In the genomic region with DNA sequence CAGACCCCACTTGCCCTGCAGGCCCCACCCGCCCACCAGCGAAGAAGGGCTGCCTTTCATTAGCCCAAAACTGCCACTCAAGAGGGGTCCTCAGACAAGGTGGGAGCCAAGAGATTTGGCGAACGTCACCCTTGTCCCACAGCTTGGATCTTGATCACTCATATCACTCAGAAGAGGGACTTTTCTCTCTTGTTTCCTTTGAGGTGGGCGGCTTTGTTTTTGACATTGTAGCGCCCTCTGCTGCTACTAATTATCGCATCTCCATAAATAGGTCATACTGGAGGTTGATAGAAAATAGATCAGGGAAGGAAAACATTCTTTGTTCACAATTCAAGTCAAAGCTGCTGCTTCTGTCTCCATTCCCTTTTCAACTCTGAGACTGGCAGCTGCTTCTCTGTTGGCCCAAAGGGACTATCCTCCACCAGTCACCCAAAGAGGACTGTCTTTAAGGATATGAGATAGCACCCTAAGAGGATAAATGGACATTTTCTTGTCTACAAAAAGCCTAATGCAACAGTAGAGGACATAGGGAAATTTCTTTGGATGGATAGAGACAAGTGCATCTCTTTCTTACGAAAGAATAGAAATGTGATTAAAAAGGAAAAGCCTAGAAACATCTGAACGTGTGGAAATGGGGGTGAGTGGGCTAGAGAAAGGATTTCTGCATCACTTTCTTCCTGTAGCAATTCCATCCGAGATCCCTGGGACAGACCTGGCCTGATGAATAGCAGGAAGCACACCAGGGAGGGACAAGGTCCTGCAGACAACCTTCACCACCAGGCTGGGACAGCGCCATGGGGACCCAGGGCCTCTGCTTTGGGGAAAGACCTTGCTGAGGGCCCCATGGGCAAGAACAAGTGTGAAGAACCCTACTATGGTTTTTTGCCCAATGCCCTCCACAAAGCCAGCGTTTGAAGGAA, we compare ENCODE assay signal across 9 cellular contexts.
DNase-seq lines count a peak whose midpoint lies in the region; ATAC-seq and TF ChIP-seq lines count a peak whose summit lies in the region.
"Had no signal": no experiment of that assay in that cellular context is flagged by ENCODE, and none has a peak within 500 bp of the region (broad histone marks: within the 10 kb centered on the region; RNA-seq: fewer than 3 reads in every experiment).

No MANE protein-coding gene starts in this region.

- H3K27ac Mint-ChIP-seq in stimulated activated naive B cell treated with anti-CD40 and anti-IgM and Interleukin-4, amounts not matched to agents 10 μg/mL and 1 μg/mL and 100 μg/mL, for 72 hours, result peak overlapping the region; percentile 89
- H3K27ac Mint-ChIP-seq: T-helper 1 cell treated with Interleukin-12 subunit alpha and Interleukin-12 subunit beta and Interleukin-4 antibody, amounts not matched to agents 30 μg/mL and 1 μg/mL, for 36 hours had no signal

- no peaks in the 10 kb centered on the region for H3K27me3 Mint-ChIP-seq in stimulated activated naive B cell treated with anti-CD40 and anti-IgM and Interleukin-4, amounts not matched to agents 10 μg/mL and 1 μg/mL and 100 μg/mL, for 72 hours

- peak; percentile 81 for DNase-seq in DMS 273 (lab: John Stamatoyannopoulos, UW; ENCODE audit: unreplicated experiment)
- peak; percentile 83 for DNase-seq in NAMALWA (ENCODE audit: low spot score)
- DNase-seq in WERI-Rb-1, result peak; percentile 24
- peak in 32 of 51 donors; percentile 5 to 75 (median 21) for DNase-seq in hypothalamus (lab: John Stamatoyannopoulos, UW)
- peak; percentile 63 for DNase-seq in stimulated activated naive B cell treated with anti-CD40 and anti-IgM and Interleukin-4, amounts not matched to agents 10 μg/mL and 1 μg/mL and 100 μg/mL, for 72 hours

- peak overlapping the region in 1 of 2 donors; percentile 40 for H3K4me3 Mint-ChIP-seq in stimulated activated naive B cell treated with anti-CD40 and anti-IgM and Interleukin-4, amounts not matched to agents 10 μg/mL and 1 μg/mL and 100 μg/mL, for 72 hours
- H3K4me3 Mint-ChIP-seq: T-helper 1 cell treated with Interleukin-12 subunit alpha and Interleukin-12 subunit beta and Interleukin-4 antibody, amounts not matched to agents 30 μg/mL and 1 μg/mL, for 36 hours had no signal

- H3K4me3 ChIP-seq in WERI-Rb-1 (ENCODE audit: low read depth, low read length), result no peak overlapping the region

- no peak overlapping the region for H3K27ac ChIP-seq in WERI-Rb-1

- H3K9me3 Mint-ChIP-seq in stimulated activated naive B cell treated with anti-CD40 and anti-IgM and Interleukin-4, amounts not matched to agents 10 μg/mL and 1 μg/mL and 100 μg/mL, for 72 hours, result no peaks in the 10 kb centered on the region
- H3K9me3 Mint-ChIP-seq: T-helper 1 cell treated with Interleukin-12 subunit alpha and Interleukin-12 subunit beta and Interleukin-4 antibody, amounts not matched to agents 30 μg/mL and 1 μg/mL, for 36 hours had no signal

- ATAC-seq in GM21529 (IDR thresholded peaks at IDR 0.05; ENCODE audit: unreplicated experiment) (peak; percentile 58), HG02571 (IDR thresholded peaks at IDR 0.05; ENCODE audit: unreplicated experiment) (no peak), GM21390 (IDR thresholded peaks at IDR 0.05; ENCODE audit: unreplicated experiment) (no peak)
- ATAC-seq in stimulated activated naive B cell treated with anti-CD40 and anti-IgM and Interleukin-4, amounts not matched to agents 10 μg/mL and 1 μg/mL and 100 μg/mL, for 72 hours (replicated peaks), result peak; percentile 71 to 74

- H3K36me3 ChIP-seq in WERI-Rb-1, result no peaks in the 10 kb centered on the region

- peak; percentile 24; the same call in 1 of the 2 replicates for TF ChIP-seq CTCF in WERI-Rb-1 (IDR thresholded peaks at IDR 0.05; ENCODE audit: low read depth, low read length)

- H3K4me1 Mint-ChIP-seq in stimulated activated naive B cell treated with anti-CD40 and anti-IgM and Interleukin-4, amounts not matched to agents 10 μg/mL and 1 μg/mL and 100 μg/mL, for 72 hours, result peaks cover 56 to 85% of the 10 kb centered on the region in 2 donors

- no peaks in the 10 kb centered on the region for H3K27me3 ChIP-seq in WERI-Rb-1 (ENCODE audit: insufficient read depth, low read depth, severe bottlenecking)

- no peaks in the 10 kb centered on the region for H3K9me3 ChIP-seq in WERI-Rb-1 (ENCODE audit: severe bottlenecking)

- peaks cover 0 to 3% of the 10 kb centered on the region in 2 donors for H3K36me3 Mint-ChIP-seq in stimulated activated naive B cell treated with anti-CD40 and anti-IgM and Interleukin-4, amounts not matched to agents 10 μg/mL and 1 μg/mL and 100 μg/mL, for 72 hours

Comparison
In these comparisons a context has a peak if more than half of its experiments do, and no peak if none do; other contexts are left out.
1. DNase-seq: peak in every context shown above with its lines; median percentile 83 in NAMALWA; 81 in DMS 273; 63 in stimulated activated naive B cell treated with anti-CD40 and anti-IgM and Interleukin-4, amounts not matched to agents 10 μg/mL and 1 μg/mL and 100 μg/mL, for 72 hours; 24 in WERI-Rb-1; 21 in hypothalamus.
2. ATAC-seq: peak in GM21529 (single experiment) and stimulated activated naive B cell treated with anti-CD40 and anti-IgM and Interleukin-4, amounts not matched to agents 10 μg/mL and 1 μg/mL and 100 μg/mL, for 72 hours (2 of 2); none in HG02571 (single experiment) and GM21390 (single experiment).